ENCODE assay signal across 8 cellular contexts in the genomic region with DNA sequence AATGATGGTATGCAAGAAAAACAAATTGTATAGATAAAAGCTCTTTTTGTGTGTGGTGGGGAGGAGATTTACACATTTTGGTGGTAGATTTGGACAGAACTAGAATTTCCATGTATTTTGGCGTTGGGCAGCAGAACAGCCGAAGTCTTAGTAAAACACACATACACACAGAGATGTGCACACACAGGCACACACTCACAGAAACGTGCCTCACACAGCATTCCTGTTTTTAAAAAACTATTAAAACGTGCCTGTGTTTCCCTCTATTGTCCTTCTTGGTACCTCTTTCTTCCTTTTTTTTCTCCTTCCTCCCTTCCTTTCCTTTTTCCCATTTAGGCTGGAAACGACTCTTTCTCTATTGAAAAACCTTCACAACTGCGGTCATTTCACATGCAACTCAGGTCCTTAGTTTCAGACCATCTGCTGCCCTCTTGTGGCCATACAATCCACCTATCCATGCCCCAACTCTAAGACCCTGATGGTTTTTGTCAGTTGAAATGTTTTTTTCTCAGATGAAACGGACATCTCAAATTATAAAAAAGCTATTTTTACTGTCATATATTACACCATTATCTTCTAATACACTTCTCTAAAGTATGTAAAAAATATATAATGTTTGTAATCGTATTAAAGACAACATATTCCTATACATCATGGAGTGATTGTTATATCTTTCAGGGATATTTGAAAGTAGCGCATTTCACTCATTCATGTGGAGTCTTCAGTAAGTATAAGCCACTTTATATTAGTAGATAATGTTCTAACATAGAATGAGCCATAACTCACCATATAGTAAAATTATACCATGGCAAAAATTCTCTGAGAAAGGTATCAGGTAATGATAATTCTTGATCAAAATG.
A peak's percentile ranks its signal among the peaks of the same experiment; 100 is the strongest.
DNase-seq lines count a peak whose midpoint lies in the region; ATAC-seq, FAIRE-seq and TF ChIP-seq lines count a peak whose summit lies in the region.

No MANE protein-coding gene starts in this region.

- FAIRE-seq in astrocyte (lab: Jason Lieb, UNC), result no peak

- peak overlapping the region; percentile 22 for H3K4me3 ChIP-seq in astrocyte (ENCODE audit: insufficient read depth, low read depth, low read length)

- peak overlapping the region; percentile 75 for H3K4me2 ChIP-seq in astrocyte (ENCODE audit: low read length)

- H3K27me3 Mint-ChIP-seq in HFFc6 (ENCODE audit: insufficient read depth) (no peaks in the 10 kb centered on the region), astrocyte (ENCODE audit: low read depth, unreplicated experiment) (peaks cover 2% of the 10 kb centered on the region)
- no peaks in the 10 kb centered on the region for H3K27me3 Mint-ChIP-seq in effector memory CD8-positive, alpha-beta T cell

- H3K9me3 Mint-ChIP-seq in HFFc6 (peaks cover 30% of the 10 kb centered on the region), astrocyte (ENCODE audit: unreplicated experiment) (no peaks in the 10 kb centered on the region)
- peaks cover 13 to 14% of the 10 kb centered on the region in 2 donors for H3K9me3 Mint-ChIP-seq in effector memory CD8-positive, alpha-beta T cell

- H3K36me3 Mint-ChIP-seq in HFFc6 (ENCODE audit: low read depth) (no peaks in the 10 kb centered on the region), astrocyte (ENCODE audit: low read depth, unreplicated experiment) (no peaks in the 10 kb centered on the region)
- H3K36me3 Mint-ChIP-seq in effector memory CD8-positive, alpha-beta T cell (ENCODE audit: insufficient read depth), result no peaks in the 10 kb centered on the region

- H3K9ac ChIP-seq in astrocyte (ENCODE audit: low read length), result no peak overlapping the region

- peak; percentile 79 for TF ChIP-seq CTCF in HFFc6 (IDR thresholded peaks at IDR 0.05)
- peak; percentile 80 for TF ChIP-seq CTCF in astrocyte (IDR thresholded peaks at IDR 0.05; ENCODE audit: insufficient read depth, low read depth, low read length)

- no peaks in the 10 kb centered on the region for H3K79me2 ChIP-seq in astrocyte (ENCODE audit: insufficient read depth, low read length)

- H2AFZ ChIP-seq in astrocyte (ENCODE audit: low read depth, low read length), result peak overlapping the region; percentile 37

- H3K4me1 ChIP-seq in astrocyte (ENCODE audit: insufficient read depth, low read length), result no peaks in the 10 kb centered on the region

- no peaks in the 10 kb centered on the region for H3K27me3 ChIP-seq in astrocyte (ENCODE audit: insufficient read depth, low read length)

- ATAC-seq in effector memory CD8-positive, alpha-beta T cell (replicated peaks), result no peak

- H3K4me1 Mint-ChIP-seq in HFFc6 (ENCODE audit: low read depth), result no peaks in the 10 kb centered on the region
- no peaks in the 10 kb centered on the region for H3K4me1 Mint-ChIP-seq in astrocyte (ENCODE audit: low read depth, unreplicated experiment)
- H3K4me1 Mint-ChIP-seq in effector memory CD8-positive, alpha-beta T cell (ENCODE audit: low read depth in 2 of 2), result no peaks in the 10 kb centered on the region

- no peaks in the 10 kb centered on the region for H3K36me3 ChIP-seq in astrocyte (ENCODE audit: insufficient read depth, low read length)

- no peaks in the 10 kb centered on the region for H4K20me1 ChIP-seq in astrocyte (ENCODE audit: insufficient read depth, low read length)

- H3K9me3 ChIP-seq in astrocyte (ENCODE audit: insufficient read depth, low read depth, low read length), result no peaks in the 10 kb centered on the region

- H3K4me3 Mint-ChIP-seq in HFFc6 (no peak overlapping the region), astrocyte (ENCODE audit: unreplicated experiment) (no peak overlapping the region)
- no peak overlapping the region for H3K4me3 Mint-ChIP-seq in effector memory CD8-positive, alpha-beta T cell

- H3K27ac Mint-ChIP-seq in HFFc6 (no peak overlapping the region), astrocyte (ENCODE audit: unreplicated experiment) (no peak overlapping the region)
- H3K27ac Mint-ChIP-seq in effector memory CD8-positive, alpha-beta T cell, result no peak overlapping the region

- DNase-seq in DMS153 treated with DMSO at 0.1 percent for 48 hours (lab: John Stamatoyannopoulos, UW; ENCODE audit: unreplicated experiment) (peak; percentile 26), HFFc6 (no peak), NCI-H345 treated with DMSO at 0.1 percent for 48 hours (lab: John Stamatoyannopoulos, UW; ENCODE audit: unreplicated experiment) (peak; percentile 63), astrocyte (ENCODE audit: low read depth) (peak; percentile 30), iPS DF 4.7 (ENCODE audit: extremely low read depth, low spot score) (peak; percentile 46)
- peak; percentile 45 for DNase-seq in stimulated activated CD8-positive, alpha-beta memory T cell treated with anti-CD3 and anti-CD28 coated beads, Interleukin-4, amount 100 ng/mL, for 48 hours
- no peak for DNase-seq in stimulated activated naive CD4-positive, alpha-beta T cell (lab: John Stamatoyannopoulos, UW)
- DNase-seq in effector memory CD8-positive, alpha-beta T cell, result no peak

- no peak overlapping the region for H3K27ac ChIP-seq in astrocyte (ENCODE audit: low read depth, low read length)

Comparison
In these comparisons a context has a peak if more than half of its experiments do, and no peak if none do; other contexts are left out.
1. DNase-seq: peak in DMS153 treated with DMSO at 0.1 percent for 48 hours (single experiment), NCI-H345 treated with DMSO at 0.1 percent for 48 hours (single experiment), astrocyte (single experiment), iPS DF 4.7 (single experiment) and stimulated activated CD8-positive, alpha-beta memory T cell treated with anti-CD3 and anti-CD28 coated beads, Interleukin-4, amount 100 ng/mL, for 48 hours (single experiment); none in HFFc6 (single experiment), stimulated activated naive CD4-positive, alpha-beta T cell (0 of 6) and effector memory CD8-positive, alpha-beta T cell (0 of 3).